ENCODE assay signal across 1 cellular context in the genomic region with DNA sequence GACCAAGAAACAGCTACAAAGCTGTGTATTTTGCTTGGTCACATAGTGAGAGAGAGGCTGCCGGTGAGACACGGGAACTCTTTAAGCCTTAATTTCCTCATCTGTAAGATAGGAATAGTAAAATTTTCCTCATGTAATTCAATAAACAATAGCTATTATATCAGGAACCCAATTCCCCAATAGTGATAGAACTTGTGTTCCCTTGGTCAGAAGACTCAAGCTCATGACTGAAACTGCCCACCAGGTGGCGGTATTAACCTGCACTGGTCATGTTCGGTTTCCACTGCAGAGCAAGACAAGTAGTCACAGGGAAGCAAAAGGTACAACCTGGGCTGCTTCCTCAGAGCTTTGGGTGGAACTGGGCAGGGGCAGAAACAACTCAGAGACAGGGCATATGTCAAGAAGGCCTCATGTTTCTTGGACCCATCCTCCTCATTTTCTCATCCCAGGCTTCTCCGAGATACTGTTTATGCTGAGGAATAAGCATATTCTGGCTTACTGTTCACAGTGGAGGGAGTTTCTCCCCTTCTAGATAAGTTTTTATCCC.
TF ChIP-seq lines count a peak whose summit lies in the region.

No MANE protein-coding gene starts in this region.

TF ChIP-seq in K562, 482 proteins besides CTCF, POLR2A, EP300 and RAD21 (continues in another document):
- TF ChIP-seq, protein P1, sequence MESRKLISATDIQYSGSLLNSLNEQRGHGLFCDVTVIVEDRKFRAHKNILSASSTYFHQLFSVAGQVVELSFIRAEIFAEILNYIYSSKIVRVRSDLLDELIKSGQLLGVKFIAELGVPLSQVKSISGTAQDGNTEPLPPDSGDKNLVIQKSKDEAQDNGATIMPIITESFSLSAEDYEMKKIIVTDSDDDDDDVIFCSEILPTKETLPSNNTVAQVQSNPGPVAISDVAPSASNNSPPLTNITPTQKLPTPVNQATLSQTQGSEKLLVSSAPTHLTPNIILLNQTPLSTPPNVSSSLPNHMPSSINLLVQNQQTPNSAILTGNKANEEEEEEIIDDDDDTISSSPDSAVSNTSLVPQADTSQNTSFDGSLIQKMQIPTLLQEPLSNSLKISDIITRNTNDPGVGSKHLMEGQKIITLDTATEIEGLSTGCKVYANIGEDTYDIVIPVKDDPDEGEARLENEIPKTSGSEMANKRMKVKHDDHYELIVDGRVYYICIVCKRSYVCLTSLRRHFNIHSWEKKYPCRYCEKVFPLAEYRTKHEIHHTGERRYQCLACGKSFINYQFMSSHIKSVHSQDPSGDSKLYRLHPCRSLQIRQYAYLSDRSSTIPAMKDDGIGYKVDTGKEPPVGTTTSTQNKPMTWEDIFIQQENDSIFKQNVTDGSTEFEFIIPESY (CRISPR knock-in tag; IDR thresholded peaks at IDR 0.05), result 0 out of 2 replicates have a peak, but pooled peaks have one; percentile 22
- peak in 1 of 2 experiments; percentile 57; a peak in 1 of 4 replicates for TF ChIP-seq RCOR1 (IDR thresholded peaks at IDR 0.05; ENCODE audit: borderline replicate concordance in 1 of 2, low read depth in 2 of 2, low read length in 2 of 2)
- TF ChIP-seq, protein P2, sequence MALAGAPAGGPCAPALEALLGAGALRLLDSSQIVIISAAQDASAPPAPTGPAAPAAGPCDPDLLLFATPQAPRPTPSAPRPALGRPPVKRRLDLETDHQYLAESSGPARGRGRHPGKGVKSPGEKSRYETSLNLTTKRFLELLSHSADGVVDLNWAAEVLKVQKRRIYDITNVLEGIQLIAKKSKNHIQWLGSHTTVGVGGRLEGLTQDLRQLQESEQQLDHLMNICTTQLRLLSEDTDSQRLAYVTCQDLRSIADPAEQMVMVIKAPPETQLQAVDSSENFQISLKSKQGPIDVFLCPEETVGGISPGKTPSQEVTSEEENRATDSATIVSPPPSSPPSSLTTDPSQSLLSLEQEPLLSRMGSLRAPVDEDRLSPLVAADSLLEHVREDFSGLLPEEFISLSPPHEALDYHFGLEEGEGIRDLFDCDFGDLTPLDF (CRISPR knock-in tag; IDR thresholded peaks at IDR 0.05), result no peak
- TF ChIP-seq HDGF (IDR thresholded peaks at IDR 0.05), result 0 out of 2 replicates have a peak, but pooled peaks have one; percentile 24
- TF ChIP-seq SMARCE1 (IDR thresholded peaks at IDR 0.05), result no peak
- TF ChIP-seq, protein P3, sequence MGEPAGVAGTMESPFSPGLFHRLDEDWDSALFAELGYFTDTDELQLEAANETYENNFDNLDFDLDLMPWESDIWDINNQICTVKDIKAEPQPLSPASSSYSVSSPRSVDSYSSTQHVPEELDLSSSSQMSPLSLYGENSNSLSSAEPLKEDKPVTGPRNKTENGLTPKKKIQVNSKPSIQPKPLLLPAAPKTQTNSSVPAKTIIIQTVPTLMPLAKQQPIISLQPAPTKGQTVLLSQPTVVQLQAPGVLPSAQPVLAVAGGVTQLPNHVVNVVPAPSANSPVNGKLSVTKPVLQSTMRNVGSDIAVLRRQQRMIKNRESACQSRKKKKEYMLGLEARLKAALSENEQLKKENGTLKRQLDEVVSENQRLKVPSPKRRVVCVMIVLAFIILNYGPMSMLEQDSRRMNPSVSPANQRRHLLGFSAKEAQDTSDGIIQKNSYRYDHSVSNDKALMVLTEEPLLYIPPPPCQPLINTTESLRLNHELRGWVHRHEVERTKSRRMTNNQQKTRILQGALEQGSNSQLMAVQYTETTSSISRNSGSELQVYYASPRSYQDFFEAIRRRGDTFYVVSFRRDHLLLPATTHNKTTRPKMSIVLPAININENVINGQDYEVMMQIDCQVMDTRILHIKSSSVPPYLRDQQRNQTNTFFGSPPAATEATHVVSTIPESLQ (CRISPR knock-in tag; IDR thresholded peaks at IDR 0.05), result no peak
- TF ChIP-seq MEIS2 (IDR thresholded peaks at IDR 0.05; ENCODE audit: partially characterized antibody), result no peak
- TF ChIP-seq FOXA3 (CRISPR knock-in tag; conservative IDR thresholded peaks at IDR 0.05 in 1 of 2, IDR thresholded peaks at IDR 0.05 in 1 of 2), result no peak
- TF ChIP-seq, protein P4, sequence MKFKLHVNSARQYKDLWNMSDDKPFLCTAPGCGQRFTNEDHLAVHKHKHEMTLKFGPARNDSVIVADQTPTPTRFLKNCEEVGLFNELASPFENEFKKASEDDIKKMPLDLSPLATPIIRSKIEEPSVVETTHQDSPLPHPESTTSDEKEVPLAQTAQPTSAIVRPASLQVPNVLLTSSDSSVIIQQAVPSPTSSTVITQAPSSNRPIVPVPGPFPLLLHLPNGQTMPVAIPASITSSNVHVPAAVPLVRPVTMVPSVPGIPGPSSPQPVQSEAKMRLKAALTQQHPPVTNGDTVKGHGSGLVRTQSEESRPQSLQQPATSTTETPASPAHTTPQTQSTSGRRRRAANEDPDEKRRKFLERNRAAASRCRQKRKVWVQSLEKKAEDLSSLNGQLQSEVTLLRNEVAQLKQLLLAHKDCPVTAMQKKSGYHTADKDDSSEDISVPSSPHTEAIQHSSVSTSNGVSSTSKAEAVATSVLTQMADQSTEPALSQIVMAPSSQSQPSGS (CRISPR knock-in tag; IDR thresholded peaks at IDR 0.05), result no peak
- TF ChIP-seq SOX6 (IDR thresholded peaks at IDR 0.05), result 0 out of 2 replicates have a peak, but pooled peaks have one; percentile 21
- TF ChIP-seq, protein P5, sequence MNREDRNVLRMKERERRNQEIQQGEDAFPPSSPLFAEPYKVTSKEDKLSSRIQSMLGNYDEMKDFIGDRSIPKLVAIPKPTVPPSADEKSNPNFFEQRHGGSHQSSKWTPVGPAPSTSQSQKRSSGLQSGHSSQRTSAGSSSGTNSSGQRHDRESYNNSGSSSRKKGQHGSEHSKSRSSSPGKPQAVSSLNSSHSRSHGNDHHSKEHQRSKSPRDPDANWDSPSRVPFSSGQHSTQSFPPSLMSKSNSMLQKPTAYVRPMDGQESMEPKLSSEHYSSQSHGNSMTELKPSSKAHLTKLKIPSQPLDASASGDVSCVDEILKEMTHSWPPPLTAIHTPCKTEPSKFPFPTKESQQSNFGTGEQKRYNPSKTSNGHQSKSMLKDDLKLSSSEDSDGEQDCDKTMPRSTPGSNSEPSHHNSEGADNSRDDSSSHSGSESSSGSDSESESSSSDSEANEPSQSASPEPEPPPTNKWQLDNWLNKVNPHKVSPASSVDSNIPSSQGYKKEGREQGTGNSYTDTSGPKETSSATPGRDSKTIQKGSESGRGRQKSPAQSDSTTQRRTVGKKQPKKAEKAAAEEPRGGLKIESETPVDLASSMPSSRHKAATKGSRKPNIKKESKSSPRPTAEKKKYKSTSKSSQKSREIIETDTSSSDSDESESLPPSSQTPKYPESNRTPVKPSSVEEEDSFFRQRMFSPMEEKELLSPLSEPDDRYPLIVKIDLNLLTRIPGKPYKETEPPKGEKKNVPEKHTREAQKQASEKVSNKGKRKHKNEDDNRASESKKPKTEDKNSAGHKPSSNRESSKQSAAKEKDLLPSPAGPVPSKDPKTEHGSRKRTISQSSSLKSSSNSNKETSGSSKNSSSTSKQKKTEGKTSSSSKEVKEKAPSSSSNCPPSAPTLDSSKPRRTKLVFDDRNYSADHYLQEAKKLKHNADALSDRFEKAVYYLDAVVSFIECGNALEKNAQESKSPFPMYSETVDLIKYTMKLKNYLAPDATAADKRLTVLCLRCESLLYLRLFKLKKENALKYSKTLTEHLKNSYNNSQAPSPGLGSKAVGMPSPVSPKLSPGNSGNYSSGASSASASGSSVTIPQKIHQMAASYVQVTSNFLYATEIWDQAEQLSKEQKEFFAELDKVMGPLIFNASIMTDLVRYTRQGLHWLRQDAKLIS (CRISPR knock-in tag; IDR thresholded peaks at IDR 0.05), result no peak
- TF ChIP-seq CREM (IDR thresholded peaks at IDR 0.05; ENCODE audit: low read depth), result 0 out of 2 replicates have a peak, but pooled peaks have one; percentile 41
- peak; percentile 86 for TF ChIP-seq ARID2 (IDR thresholded peaks at IDR 0.05)
- no peak for TF ChIP-seq EGR1 (conservative IDR thresholded peaks at IDR 0.05)
- TF ChIP-seq XRCC5 (IDR thresholded peaks at IDR 0.05; ENCODE audit: low read depth, low read length), result peak; percentile 45; the same call in 1 of the 2 replicates
- 0 out of 2 replicates have a peak, but pooled peaks have one; percentile 45 for TF ChIP-seq ZNF263 (CRISPR knock-in tag; IDR thresholded peaks at IDR 0.05; ENCODE audit: borderline replicate concordance)
- TF ChIP-seq, protein P6, sequence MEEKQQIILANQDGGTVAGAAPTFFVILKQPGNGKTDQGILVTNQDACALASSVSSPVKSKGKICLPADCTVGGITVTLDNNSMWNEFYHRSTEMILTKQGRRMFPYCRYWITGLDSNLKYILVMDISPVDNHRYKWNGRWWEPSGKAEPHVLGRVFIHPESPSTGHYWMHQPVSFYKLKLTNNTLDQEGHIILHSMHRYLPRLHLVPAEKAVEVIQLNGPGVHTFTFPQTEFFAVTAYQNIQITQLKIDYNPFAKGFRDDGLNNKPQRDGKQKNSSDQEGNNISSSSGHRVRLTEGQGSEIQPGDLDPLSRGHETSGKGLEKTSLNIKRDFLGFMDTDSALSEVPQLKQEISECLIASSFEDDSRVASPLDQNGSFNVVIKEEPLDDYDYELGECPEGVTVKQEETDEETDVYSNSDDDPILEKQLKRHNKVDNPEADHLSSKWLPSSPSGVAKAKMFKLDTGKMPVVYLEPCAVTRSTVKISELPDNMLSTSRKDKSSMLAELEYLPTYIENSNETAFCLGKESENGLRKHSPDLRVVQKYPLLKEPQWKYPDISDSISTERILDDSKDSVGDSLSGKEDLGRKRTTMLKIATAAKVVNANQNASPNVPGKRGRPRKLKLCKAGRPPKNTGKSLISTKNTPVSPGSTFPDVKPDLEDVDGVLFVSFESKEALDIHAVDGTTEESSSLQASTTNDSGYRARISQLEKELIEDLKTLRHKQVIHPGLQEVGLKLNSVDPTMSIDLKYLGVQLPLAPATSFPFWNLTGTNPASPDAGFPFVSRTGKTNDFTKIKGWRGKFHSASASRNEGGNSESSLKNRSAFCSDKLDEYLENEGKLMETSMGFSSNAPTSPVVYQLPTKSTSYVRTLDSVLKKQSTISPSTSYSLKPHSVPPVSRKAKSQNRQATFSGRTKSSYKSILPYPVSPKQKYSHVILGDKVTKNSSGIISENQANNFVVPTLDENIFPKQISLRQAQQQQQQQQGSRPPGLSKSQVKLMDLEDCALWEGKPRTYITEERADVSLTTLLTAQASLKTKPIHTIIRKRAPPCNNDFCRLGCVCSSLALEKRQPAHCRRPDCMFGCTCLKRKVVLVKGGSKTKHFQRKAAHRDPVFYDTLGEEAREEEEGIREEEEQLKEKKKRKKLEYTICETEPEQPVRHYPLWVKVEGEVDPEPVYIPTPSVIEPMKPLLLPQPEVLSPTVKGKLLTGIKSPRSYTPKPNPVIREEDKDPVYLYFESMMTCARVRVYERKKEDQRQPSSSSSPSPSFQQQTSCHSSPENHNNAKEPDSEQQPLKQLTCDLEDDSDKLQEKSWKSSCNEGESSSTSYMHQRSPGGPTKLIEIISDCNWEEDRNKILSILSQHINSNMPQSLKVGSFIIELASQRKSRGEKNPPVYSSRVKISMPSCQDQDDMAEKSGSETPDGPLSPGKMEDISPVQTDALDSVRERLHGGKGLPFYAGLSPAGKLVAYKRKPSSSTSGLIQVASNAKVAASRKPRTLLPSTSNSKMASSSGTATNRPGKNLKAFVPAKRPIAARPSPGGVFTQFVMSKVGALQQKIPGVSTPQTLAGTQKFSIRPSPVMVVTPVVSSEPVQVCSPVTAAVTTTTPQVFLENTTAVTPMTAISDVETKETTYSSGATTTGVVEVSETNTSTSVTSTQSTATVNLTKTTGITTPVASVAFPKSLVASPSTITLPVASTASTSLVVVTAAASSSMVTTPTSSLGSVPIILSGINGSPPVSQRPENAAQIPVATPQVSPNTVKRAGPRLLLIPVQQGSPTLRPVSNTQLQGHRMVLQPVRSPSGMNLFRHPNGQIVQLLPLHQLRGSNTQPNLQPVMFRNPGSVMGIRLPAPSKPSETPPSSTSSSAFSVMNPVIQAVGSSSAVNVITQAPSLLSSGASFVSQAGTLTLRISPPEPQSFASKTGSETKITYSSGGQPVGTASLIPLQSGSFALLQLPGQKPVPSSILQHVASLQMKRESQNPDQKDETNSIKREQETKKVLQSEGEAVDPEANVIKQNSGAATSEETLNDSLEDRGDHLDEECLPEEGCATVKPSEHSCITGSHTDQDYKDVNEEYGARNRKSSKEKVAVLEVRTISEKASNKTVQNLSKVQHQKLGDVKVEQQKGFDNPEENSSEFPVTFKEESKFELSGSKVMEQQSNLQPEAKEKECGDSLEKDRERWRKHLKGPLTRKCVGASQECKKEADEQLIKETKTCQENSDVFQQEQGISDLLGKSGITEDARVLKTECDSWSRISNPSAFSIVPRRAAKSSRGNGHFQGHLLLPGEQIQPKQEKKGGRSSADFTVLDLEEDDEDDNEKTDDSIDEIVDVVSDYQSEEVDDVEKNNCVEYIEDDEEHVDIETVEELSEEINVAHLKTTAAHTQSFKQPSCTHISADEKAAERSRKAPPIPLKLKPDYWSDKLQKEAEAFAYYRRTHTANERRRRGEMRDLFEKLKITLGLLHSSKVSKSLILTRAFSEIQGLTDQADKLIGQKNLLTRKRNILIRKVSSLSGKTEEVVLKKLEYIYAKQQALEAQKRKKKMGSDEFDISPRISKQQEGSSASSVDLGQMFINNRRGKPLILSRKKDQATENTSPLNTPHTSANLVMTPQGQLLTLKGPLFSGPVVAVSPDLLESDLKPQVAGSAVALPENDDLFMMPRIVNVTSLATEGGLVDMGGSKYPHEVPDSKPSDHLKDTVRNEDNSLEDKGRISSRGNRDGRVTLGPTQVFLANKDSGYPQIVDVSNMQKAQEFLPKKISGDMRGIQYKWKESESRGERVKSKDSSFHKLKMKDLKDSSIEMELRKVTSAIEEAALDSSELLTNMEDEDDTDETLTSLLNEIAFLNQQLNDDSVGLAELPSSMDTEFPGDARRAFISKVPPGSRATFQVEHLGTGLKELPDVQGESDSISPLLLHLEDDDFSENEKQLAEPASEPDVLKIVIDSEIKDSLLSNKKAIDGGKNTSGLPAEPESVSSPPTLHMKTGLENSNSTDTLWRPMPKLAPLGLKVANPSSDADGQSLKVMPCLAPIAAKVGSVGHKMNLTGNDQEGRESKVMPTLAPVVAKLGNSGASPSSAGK (IDR thresholded peaks at IDR 0.05), result no peak
